In the genomic region with DNA sequence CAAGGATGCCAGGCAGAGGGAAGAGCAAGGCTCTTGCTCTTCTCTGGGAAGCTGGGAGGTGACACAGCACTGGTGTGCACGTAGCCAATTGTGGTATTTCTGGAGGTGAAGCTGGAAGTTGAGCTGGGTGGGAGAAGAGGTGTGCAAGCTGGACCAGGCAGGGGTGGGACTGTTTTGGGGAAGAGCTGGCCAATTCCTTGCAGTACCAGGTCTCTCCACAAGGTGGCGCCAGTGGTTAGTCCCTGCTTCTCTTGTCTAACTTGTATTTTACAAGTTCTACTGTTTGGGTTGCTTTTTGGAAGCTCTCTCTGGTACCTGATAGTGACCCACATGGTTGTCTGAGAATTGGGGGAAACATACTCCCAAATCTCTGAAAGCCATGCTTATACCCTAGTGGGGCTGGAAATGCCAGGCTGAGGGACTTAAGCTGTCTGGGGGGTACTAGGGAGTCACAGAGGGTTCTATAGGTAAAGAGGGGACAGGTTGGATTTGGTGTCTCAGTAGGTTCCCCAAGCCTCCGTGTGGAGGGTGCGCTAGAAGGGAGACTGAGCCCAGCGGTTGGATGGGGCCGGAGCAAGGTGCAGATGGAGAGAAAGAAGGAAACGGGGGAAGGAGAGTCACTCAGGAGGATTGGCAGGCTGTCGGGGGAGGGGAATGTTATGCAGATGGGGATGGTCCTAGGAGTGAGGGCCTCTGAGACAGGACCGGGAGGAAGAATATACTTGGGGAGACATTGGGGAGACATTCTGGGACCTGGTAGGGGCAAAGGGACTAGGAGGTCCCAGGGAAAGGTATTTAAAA, we compare ENCODE assay signal across 8 cellular contexts. TPM values are rescaled to one million over a fixed set of nuclear protein-coding genes. Genes with fewer than 3 reads are reported as not detected.
A peak's percentile ranks its signal among the peaks of the same experiment; 100 is the strongest.
DNase-seq lines count a peak whose midpoint lies in the region; ATAC-seq and TF ChIP-seq lines count a peak whose summit lies in the region.

No MANE protein-coding gene starts in this region.

- peak; percentile 83 to 89 (median 87) for TF ChIP-seq CTCF in breast epithelium (IDR thresholded peaks at IDR 0.05)

- H3K4me1 ChIP-seq in breast epithelium: peaks cover 0 to 9% of the 10 kb centered on the region in 2 donors

- H3K27ac ChIP-seq in breast epithelium: no peak overlapping the region

- H3K4me3 ChIP-seq in Jurkat, Clone E6-1 (ENCODE audit: low read length): no peak overlapping the region
- no peak overlapping the region for H3K4me3 ChIP-seq in breast epithelium

- no peaks in the 10 kb centered on the region for H3K36me3 ChIP-seq in breast epithelium

- no peaks in the 10 kb centered on the region for H3K9me3 ChIP-seq in breast epithelium

- ATAC-seq in GM21381 (IDR thresholded peaks at IDR 0.05; ENCODE audit: unreplicated experiment) (no peak), HG03571 (IDR thresholded peaks at IDR 0.05; ENCODE audit: unreplicated experiment) (no peak)

- intact Hi-C loops in breast epithelium (cut with DNase I; ENCODE audit: low total_unique reads): no loop called here

- DNase-seq in DMS 273 (lab: John Stamatoyannopoulos, UW; ENCODE audit: unreplicated experiment) (peak; percentile 80), UCSD-AML1 (lab: John Stamatoyannopoulos, UW; ENCODE audit: unreplicated experiment) (peak; percentile 67), breast epithelium (ENCODE audit: low spot score in 2 of 2) (no peak), kidney tubule cell (ENCODE audit: low spot score) (peak; percentile 56)
- peak; percentile 44 for DNase-seq in Jurkat, Clone E6-1 (ENCODE audit: low read depth, low spot score)
- DNase-seq in stimulated activated CD4-positive, alpha-beta T cell treated with anti-CD3 and anti-CD28 coated beads, TNF-alpha, amount 100 ng/mL, for 4 hours (ENCODE audit: low read depth in 3 of 3): peak; percentile 27 to 46 (median 44)

- no peaks in the 10 kb centered on the region for H3K27me3 ChIP-seq in breast epithelium

- no peak for TF ChIP-seq POLR2A in breast epithelium (IDR thresholded peaks at IDR 0.05)

RNA-seq across cellular contexts. Expression of a gene that starts 3.0 kb away (rescaled TPM):
- polyA plus RNA-seq in Jurkat, Clone E6-1 (2012; ENCODE audit: insufficient read depth, insufficient read length): not detected
- total RNA-seq in breast epithelium: 10 to 100 TPM in 1 of 3 donors, 1 to 10 TPM in 2; 1.8 to 18.0 (median 8.5) TPM

RNA-seq across cellular contexts. Expression of a gene that starts 14.2 kb away (rescaled TPM):
- polyA plus RNA-seq in Jurkat, Clone E6-1 (2012; ENCODE audit: insufficient read depth, insufficient read length): not detected
- 10 to 100 TPM in 1 of 3 donors, 1 to 10 TPM in 2; 5.1 to 14.6 (median 8.5) TPM for total RNA-seq in breast epithelium

RNA-seq across cellular contexts. Expression of a gene that starts 44.4 kb away (rescaled TPM):
- polyA plus RNA-seq in Jurkat, Clone E6-1 (2012; ENCODE audit: insufficient read depth, insufficient read length): 74.5 TPM
- 10 to 100 TPM; 30.6 to 56.0 (median 38.6) TPM for total RNA-seq in breast epithelium

Comparison
In these comparisons a context has a peak if more than half of its experiments do, and no peak if none do; other contexts are left out.
1. DNase-seq: peak in DMS 273 (single experiment), Jurkat, Clone E6-1 (single experiment), UCSD-AML1 (single experiment), kidney tubule cell (single experiment) and stimulated activated CD4-positive, alpha-beta T cell treated with anti-CD3 and anti-CD28 coated beads, TNF-alpha, amount 100 ng/mL, for 4 hours (3 of 3); none in breast epithelium (0 of 2).